In the genomic region with DNA sequence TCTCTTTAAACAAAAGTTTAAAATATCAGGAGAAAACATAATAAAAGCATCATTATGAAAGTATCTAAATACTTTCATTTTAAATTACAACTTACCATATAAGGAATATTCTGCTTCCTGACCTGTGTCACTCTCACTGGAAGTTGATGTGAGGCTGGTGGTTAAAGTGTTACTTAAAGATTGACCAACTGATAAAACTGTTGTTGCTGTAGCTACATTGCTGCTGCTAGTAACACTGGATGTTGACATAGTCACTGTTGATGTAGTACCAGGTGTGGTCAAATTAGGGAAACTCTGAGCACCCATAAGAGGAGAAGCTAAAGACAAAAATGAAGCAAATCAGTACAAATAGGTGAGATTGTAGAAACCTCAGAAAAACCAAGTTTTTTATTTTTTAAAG, we compare ENCODE assay signal across 8 cellular contexts.
A peak's percentile ranks its signal among the peaks of the same experiment; 100 is the strongest.
DNase-seq lines count a peak whose midpoint lies in the region; ATAC-seq, FAIRE-seq and TF ChIP-seq lines count a peak whose summit lies in the region.

No MANE protein-coding gene starts in this region.

- intact Hi-C loops in CD4-positive, alpha-beta T cell (cut with DNase I, micrococcal nuclease), result loop anchor here in 1 of 2 experiments (2.0 to 5.0 kb wide), 2 partner anchors 81 to 230 kb away; no protein-coding TSS in a partner anchor

- CTCF ChIA-PET in CD4-positive, alpha-beta T cell (lab: Charles Lee), result interaction anchor here (1.0 to 1.2 kb wide), 3 partner anchors 10 to 232 kb away, joined by 3 to 6 read pairs (median 3); partner anchors contain the start of gene HECTD1

- no peaks in the 10 kb centered on the region for H3K27me3 Mint-ChIP-seq in CD4-positive, alpha-beta T cell

- H3K36me3 Mint-ChIP-seq in CD4-positive, alpha-beta T cell (ENCODE audit: low read depth), result peaks cover 73% of the 10 kb centered on the region

- no peak for TF ChIP-seq CTCF in CD4-positive, alpha-beta T cell (IDR thresholded peaks at IDR 0.05)

- H3K27ac ChIP-seq in CD4-positive, alpha-beta T cell (ENCODE audit: low read depth, low read length), result no peak overlapping the region

- POLR2A ChIA-PET in CD4-positive, alpha-beta T cell (lab: Charles Lee), result interaction anchor here (0.6 to 2.7 kb wide), 3 partner anchors 80 to 202 kb away, joined by 3 to 18 read pairs (median 4); partner anchors contain the start of genes HECTD1 and STRN3

- ATAC-seq in CD4-positive, alpha-beta T cell (ENCODE audit: poor library complexity), result peak; percentile 80
- ATAC-seq in GM18868 (IDR thresholded peaks at IDR 0.05; ENCODE audit: unreplicated experiment) (peak; percentile 92), HG03457 (IDR thresholded peaks at IDR 0.05; ENCODE audit: unreplicated experiment) (peak; percentile 76)

- no peaks in the 10 kb centered on the region for H3K27me3 ChIP-seq in CD4-positive, alpha-beta T cell (ENCODE audit: control insufficient read depth, insufficient read depth, low read length)

- peak overlapping the region; percentile 34 for H3K27ac Mint-ChIP-seq in CD4-positive, alpha-beta T cell

- no peaks in the 10 kb centered on the region for H3K9me3 Mint-ChIP-seq in CD4-positive, alpha-beta T cell

- peak overlapping the region; percentile 21 for H3K4me3 Mint-ChIP-seq in CD4-positive, alpha-beta T cell

- DNase-seq in CD4-positive, alpha-beta T cell, result peak in 1 of 10 experiments; percentile 11
- DNase-seq in effector CD4-positive, alpha-beta T cell, result peak; percentile 17
- DNase-seq in NCI-H748 treated with DMSO at 0.1 percent for 48 hours (lab: John Stamatoyannopoulos, UW) (no peak), cortex of kidney (lab: John Stamatoyannopoulos, UW) (no peak), putamen (ENCODE audit: low spot score) (no peak), H54 (ENCODE audit: insufficient read length, low spot score) (no peak)

- TF ChIP-seq POLR2A in H54 (IDR thresholded peaks at IDR 0.05; ENCODE audit: low read depth, low read length), result no peak

- H3K4me1 Mint-ChIP-seq in CD4-positive, alpha-beta T cell (ENCODE audit: low read depth), result peaks cover 51% of the 10 kb centered on the region

- H3K9me3 ChIP-seq in CD4-positive, alpha-beta T cell (ENCODE audit: control insufficient read depth, low read length), result no peaks in the 10 kb centered on the region

- no peak for FAIRE-seq in H54 (lab: Jason Lieb, UNC)
